ENCODE assay signal across 20 cellular contexts in genomic region chrY:13338694-13339093, GRCh38.
"Had no signal": no experiment of that assay in that cellular context is flagged by ENCODE, and none has a peak within 500 bp of the region (broad histone marks: within the 10 kb centered on the region; RNA-seq: fewer than 3 reads in every experiment).

No MANE protein-coding gene starts in this region.

- H3K9me3 ChIP-seq: ascending aorta, heart left ventricle, left ventricle myocardium inferior, ovary, testis had no signal

- H3K4me1 ChIP-seq: ascending aorta, testis had no signal

- H3K9me3 Mint-ChIP-seq: activated naive CD8-positive, alpha-beta T cell treated with anti-CD3 and anti-CD28 coated beads, Interleukin-2, amount 10 ng/mL, durations not matched to agents 7 days and 5 days; activated T-cell treated with anti-CD3 and anti-CD28 coated beads, Interleukin-2, amount 50 U/mL, for 4 hours; mesothelial cell of epicardium; neural crest cell; stimulated activated naive CD8-positive, alpha-beta T cell treated with anti-CD3 and anti-CD28 coated beads, Interleukin-15, Interleukin-2, amounts not matched to agents 100 ng/mL and 50 ng/mL, for 24 hours; T-cell had no signal

- H3K36me3 Mint-ChIP-seq: mesothelial cell of epicardium had no signal

- H3K27me3 ChIP-seq: ascending aorta, heart left ventricle, ovary, testis had no signal

- H3K27ac ChIP-seq: ascending aorta, heart left ventricle, left ventricle myocardium inferior, ovary, testis had no signal

- H3K27me3 Mint-ChIP-seq: activated naive CD8-positive, alpha-beta T cell treated with anti-CD3 and anti-CD28 coated beads, Interleukin-2, amount 10 ng/mL, durations not matched to agents 7 days and 5 days; stimulated activated naive CD8-positive, alpha-beta T cell treated with anti-CD3 and anti-CD28 coated beads, Interleukin-15, Interleukin-2, amounts not matched to agents 100 ng/mL and 50 ng/mL, for 24 hours; T-cell had no signal

- FAIRE-seq: bronchial epithelial cell, colon, frontal cortex, islet of Langerhans, urothelium cell line had no signal

- H3K4me3 Mint-ChIP-seq: activated naive CD8-positive, alpha-beta T cell treated with anti-CD3 and anti-CD28 coated beads, Interleukin-2, amount 10 ng/mL, durations not matched to agents 7 days and 5 days; activated T-cell treated with anti-CD3 and anti-CD28 coated beads, Interleukin-2, amount 50 U/mL, for 4 hours; mesothelial cell of epicardium; neural crest cell; stimulated activated naive CD8-positive, alpha-beta T cell treated with anti-CD3 and anti-CD28 coated beads, Interleukin-15, Interleukin-2, amounts not matched to agents 100 ng/mL and 50 ng/mL, for 24 hours; T-cell had no signal

- H3K27ac Mint-ChIP-seq: activated naive CD8-positive, alpha-beta T cell treated with anti-CD3 and anti-CD28 coated beads, Interleukin-2, amount 10 ng/mL, durations not matched to agents 7 days and 5 days; mesothelial cell of epicardium; T-cell had no signal

- H3K4me3 ChIP-seq: ascending aorta, heart left ventricle, left ventricle myocardium inferior, ovary, testis had no signal

- H3K4me1 Mint-ChIP-seq: mesothelial cell of epicardium, neural crest cell had no signal

- ATAC-seq: activated CD4-positive, CD25-positive, alpha-beta regulatory T cell treated with anti-CD3 and anti-CD28 coated beads, Interleukin-2, amount 50 U/mL, for 24 hours; activated T-cell treated with anti-CD3 and anti-CD28 coated beads, Interleukin-2, amount 50 U/mL, for 4 hours; T-cell had no signal

- DNase-seq: activated CD4-positive, alpha-beta T cell treated with anti-CD3 and anti-CD28 coated beads, Interleukin-2, amount 50 U/mL, for 4 hours; activated gamma-delta T cell; activated naive CD8-positive, alpha-beta T cell treated with anti-CD3 and anti-CD28 coated beads, Interleukin-2, amount 10 ng/mL, durations not matched to agents 7 days and 5 days; activated T-cell treated with anti-CD3 and anti-CD28 coated beads, Interleukin-2, amount 50 U/mL, for 4 hours; heart left ventricle; left ventricle myocardium inferior; ovary; stimulated activated CD4-positive, alpha-beta T cell treated with anti-CD3 and anti-CD28 coated beads, Interleukin-2, amount 100 ng/mL, for 48 hours; T-cell; testis had no signal

- H3K36me3 ChIP-seq: ascending aorta, ovary had no signal
